8 cellular contexts compared by ENCODE assay signal in genomic region chr1:48572632-48573258, GRCh38.
A peak's percentile ranks its signal among the peaks of the same experiment; 100 is the strongest.
DNase-seq lines count a peak whose midpoint lies in the region; ATAC-seq, FAIRE-seq and TF ChIP-seq lines count a peak whose summit lies in the region.

No MANE protein-coding gene starts in this region.

- H3K4me1 ChIP-seq in GM12878 (ENCODE audit: control insufficient read depth, insufficient read depth, low read length) = no peaks in the 10 kb centered on the region

- DNase-seq in BJ (ENCODE audit: low read depth) (no peak), NCI-H69 (lab: John Stamatoyannopoulos, UW) (peak; percentile 88), GM12878 (ENCODE audit: low read depth, low spot score) (no peak), iPS-NIHi11 (ENCODE audit: low spot score) (peak; percentile 91)
- peak; percentile 4 to 8 for DNase-seq in stimulated activated CD8-positive, alpha-beta memory T cell treated with anti-CD3 and anti-CD28 coated beads, Interleukin-2, amount 100 ng/mL, for 48 hours (ENCODE audit: low read depth in 2 of 2)

- 38% methylated on average over 7 of the region's 7 CpGs for WGBS in GM12878 (ENCODE audit: insufficient coverage, insufficient replicate concordance, low lambda C conversion rate, missing lambda C conversion rate)

- no TSS peak for BruUV-seq in GM12878 (replicated peaks; lab: Mats Ljungman, UMichigan)

- H3K27me3 ChIP-seq in BJ (ENCODE audit: control insufficient read depth, insufficient read depth, low read length) (no peaks in the 10 kb centered on the region), GM12878 (replicated peaks in 1 of 2; ENCODE audit: control insufficient read depth in 2 of 2, insufficient read depth in 2 of 2, low read length in 1 of 2) (no peaks in the 10 kb centered on the region; a peak in 1 of 4 replicates)

- no peak for TF ChIP-seq EP300 in GM12878 (IDR thresholded peaks at IDR 0.05; ENCODE audit: borderline replicate concordance in 1 of 2, control insufficient read depth in 1 of 2, low read depth in 2 of 2, low read length in 2 of 2)

- no peaks in the 10 kb centered on the region for H3K9me3 ChIP-seq in GM12878 (replicated peaks; ENCODE audit: control insufficient read depth, insufficient read depth, low read length)

- no peaks in the 10 kb centered on the region for H3K79me2 ChIP-seq in GM12878 (ENCODE audit: control insufficient read depth, insufficient read depth, low read length)

- FAIRE-seq in GM12878 (lab: Jason Lieb, UNC) = no peak

- in situ Hi-C loops in GM12878 (cut with MboI) = no loop called here

- H2AFZ ChIP-seq in GM12878 (ENCODE audit: control insufficient read depth, low read depth, low read length) = no peak overlapping the region

- H3K4me2 ChIP-seq in GM12878 (ENCODE audit: control insufficient read depth, insufficient read depth) = no peak overlapping the region

- no peak for TF ChIP-seq POLR2A in GM12878 (IDR thresholded peaks at IDR 0.05; ENCODE audit: low read depth, low read length)

- H3K36me3 ChIP-seq in BJ (ENCODE audit: control insufficient read depth, insufficient read depth, low read length) (no peaks in the 10 kb centered on the region), GM12878 (ENCODE audit: control insufficient read depth in 2 of 2, insufficient read depth in 2 of 2, low read length in 1 of 2) (no peaks in the 10 kb centered on the region)

- H4K20me1 ChIP-seq in GM12878 (ENCODE audit: control insufficient read depth, insufficient read depth) = no peaks in the 10 kb centered on the region

- intact Hi-C loops in GM12878 (cut with micrococcal nuclease; ENCODE audit: unreplicated experiment) = loop anchor here (1.0 to 10.0 kb wide), 4 partner anchors 125 to 1772 kb away; no protein-coding TSS in a partner anchor

- H3K27ac ChIP-seq in GM12878 (ENCODE audit: control insufficient read depth, insufficient read depth) = no peak overlapping the region

- CTCF ChIA-PET in BJ (lab: Yijun Ruan, JAX) = interaction anchor here (0.8 to 2.9 kb wide), 8 partner anchors 35 to 338 kb away, joined by 3 to 21 read pairs (median 4); no protein-coding TSS in a partner anchor
- CTCF ChIA-PET in GM12878 (lab: Yijun Ruan, JAX) = interaction anchor here (0.7 to 4.3 kb wide), 7 partner anchors 9 to 298 kb away, joined by 3 to 39 read pairs (median 4); no protein-coding TSS in a partner anchor

- TF ChIP-seq CTCF in BJ (IDR thresholded peaks at IDR 0.05; ENCODE audit: insufficient read depth, low read depth, low read length) (peak; percentile 59), GM12878 (IDR thresholded peaks at IDR 0.05 in 2 of 3, conservative IDR thresholded peaks at IDR 0.05 in 1 of 3; ENCODE audit: control insufficient read depth in 2 of 3, extremely low read depth in 1 of 3, insufficient read depth in 1 of 3, low read depth in 3 of 3, low read length in 3 of 3) (peak; percentile 62 to 66 (median 64); a peak in 5 of 6 replicates)

- no peak overlapping the region for H3K4me3 ChIP-seq in BJ (ENCODE audit: low read depth, low read length)
- no peak overlapping the region for H3K4me3 ChIP-seq in GM12878

- H3K9ac ChIP-seq in GM12878 (ENCODE audit: control insufficient read depth, insufficient read depth, low read length) = no peak overlapping the region

- ATAC-seq in GM18861 (IDR thresholded peaks at IDR 0.05; ENCODE audit: unreplicated experiment) (peak; percentile 75), HG03521 (IDR thresholded peaks at IDR 0.05; ENCODE audit: unreplicated experiment) (peak; percentile 76), GM12878 (peak; percentile 91), GM21447 (IDR thresholded peaks at IDR 0.05; ENCODE audit: unreplicated experiment) (no peak)

- peak; percentile 72 for TF ChIP-seq RAD21 in GM12878 (IDR thresholded peaks at IDR 0.05; ENCODE audit: insufficient read depth, low read depth, low read length)

- POLR2A ChIA-PET in BJ (lab: Charles Lee) = no interaction called here
- POLR2A ChIA-PET in GM12878 (lab: Charles Lee) = no interaction called here

- RAD21 ChIA-PET in GM12878 (lab: Charles Lee; ENCODE audit: unreplicated experiment) = interaction anchor here (1.5 kb wide), 1 partner anchor 105 kb away, joined by 5 read pairs; no protein-coding TSS in a partner anchor

- SMC1A ChIA-PET in GM12878 (lab: Charles Lee; ENCODE audit: uncharacterized antibody, unreplicated experiment) = interaction anchor here (1.4 kb wide), 1 partner anchor 123 kb away, joined by 3 read pairs; no protein-coding TSS in a partner anchor

TF ChIP-seq in GM12878, 131 proteins besides CTCF, POLR2A, EP300 and RAD21:
- TF ChIP-seq ATF2 (IDR thresholded peaks at IDR 0.05; ENCODE audit: low read length) = no peak
- no peak for TF ChIP-seq SIX5 (IDR thresholded peaks at IDR 0.05; ENCODE audit: low read depth, low read length, severe bottlenecking)
- TF ChIP-seq ATF7 (IDR thresholded peaks at IDR 0.05; ENCODE audit: low read depth) = no peak
- TF ChIP-seq YY1 (IDR thresholded peaks at IDR 0.05; ENCODE audit: low read depth, low read length) = 0 out of 2 replicates have a peak, but pooled peaks have one; percentile 31
- TF ChIP-seq DPF2 (IDR thresholded peaks at IDR 0.05) = no peak
- TF ChIP-seq ZNF687 (IDR thresholded peaks at IDR 0.05) = no peak
- no peak for TF ChIP-seq HDAC2 (IDR thresholded peaks at IDR 0.05)
- 0 out of 2 replicates have a peak, but pooled peaks have one; percentile 21 for TF ChIP-seq RUNX3 (IDR thresholded peaks at IDR 0.05; ENCODE audit: low read length)
- no peak for TF ChIP-seq NFXL1 (IDR thresholded peaks at IDR 0.05; ENCODE audit: borderline replicate concordance)
- no peak for TF ChIP-seq HSF1 (IDR thresholded peaks at IDR 0.05; ENCODE audit: low read depth, low read length)
- TF ChIP-seq SMC3 (IDR thresholded peaks at IDR 0.05; ENCODE audit: borderline replicate concordance, low read length) = peak; percentile 48; the same call in 1 of the 2 replicates
- TF ChIP-seq MEF2B (IDR thresholded peaks at IDR 0.05; ENCODE audit: partially characterized antibody, poor library complexity, severe bottlenecking) = no peak
- no peak for TF ChIP-seq BMI1 (IDR thresholded peaks at IDR 0.05; ENCODE audit: borderline replicate concordance)
- no peak for TF ChIP-seq RFX5 (IDR thresholded peaks at IDR 0.05; ENCODE audit: low read depth, low read length)
- no peak for TF ChIP-seq NBN (IDR thresholded peaks at IDR 0.05)
- TF ChIP-seq FOXM1 (IDR thresholded peaks at IDR 0.05; ENCODE audit: low read depth, low read length) = no peak
- TF ChIP-seq ZNF217 (IDR thresholded peaks at IDR 0.05) = no peak

Comparison
In these comparisons a context has a peak if more than half of its experiments do, and no peak if none do; other contexts are left out.
1. DNase-seq: peak in NCI-H69 (single experiment), iPS-NIHi11 (single experiment) and stimulated activated CD8-positive, alpha-beta memory T cell treated with anti-CD3 and anti-CD28 coated beads, Interleukin-2, amount 100 ng/mL, for 48 hours (2 of 2); none in BJ (single experiment) and GM12878 (single experiment).